8 cellular contexts compared by ENCODE assay signal in the genomic region with DNA sequence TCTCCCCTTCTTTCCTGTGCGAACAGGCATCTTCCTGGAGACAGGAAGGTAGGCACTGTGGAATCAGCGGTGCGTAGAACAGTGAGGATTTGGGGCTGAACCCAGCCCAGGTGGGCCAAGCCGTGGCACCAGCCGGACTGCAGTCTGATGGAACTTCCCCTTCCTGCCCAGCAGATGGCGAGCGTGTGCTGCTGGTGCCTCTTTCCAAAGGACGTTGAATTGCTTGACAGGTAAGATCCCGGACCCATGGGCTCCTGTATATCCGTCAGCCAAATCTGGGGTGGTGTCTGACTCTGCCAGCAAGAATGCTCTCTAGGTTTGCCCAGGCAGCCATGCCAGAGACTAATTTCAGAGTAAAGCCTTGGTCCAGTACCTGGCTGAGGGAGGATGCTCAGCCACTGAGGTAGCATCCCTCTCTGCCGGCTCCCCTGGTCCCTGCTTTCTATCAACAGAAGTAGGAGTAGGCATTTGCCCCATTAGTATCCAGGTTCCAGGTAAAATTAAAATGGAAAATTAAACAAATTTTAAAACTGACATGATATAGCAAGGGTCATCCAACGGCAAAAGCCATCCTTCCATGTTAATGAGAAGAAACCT. TPM values are rescaled to one million over a fixed set of nuclear protein-coding genes. Genes with fewer than 3 reads are reported as not detected.
DNase-seq lines count a peak whose midpoint lies in the region; ATAC-seq and TF ChIP-seq lines count a peak whose summit lies in the region.

No MANE protein-coding gene starts in this region.

- TF ChIP-seq CTCF in BJ (IDR thresholded peaks at IDR 0.05; ENCODE audit: insufficient read depth, low read depth, low read length) (peak; percentile 93), GM20000 (IDR thresholded peaks at IDR 0.05; ENCODE audit: extremely low read depth, missing control alignments) (peak; percentile 81), gastroesophageal sphincter (IDR thresholded peaks at IDR 0.05) (peak; percentile 67 to 94 (median 83)), prostate gland (IDR thresholded peaks at IDR 0.05) (peak; percentile 86 to 91 (median 87))

- no peaks in the 10 kb centered on the region for H3K4me1 Mint-ChIP-seq in activated T-cell treated with anti-CD3 and anti-CD28 coated beads, Interleukin-2, amount 50 U/mL, for 4 hours (ENCODE audit: low read depth)

- POLR2A ChIA-PET in BJ (lab: Charles Lee) = no interaction called here

- H3K9me3 ChIP-seq in gastroesophageal sphincter (no peaks in the 10 kb centered on the region), prostate gland (no peaks in the 10 kb centered on the region)

- intact Hi-C loops in prostate gland (cut with DNase I) = loop anchor here (1.0 kb wide), 1 partner anchor 62 kb away; no protein-coding TSS in a partner anchor

- TF ChIP-seq EP300 in gastroesophageal sphincter (IDR thresholded peaks at IDR 0.05) = no peak

- H3K36me3 ChIP-seq in BJ (ENCODE audit: control insufficient read depth, insufficient read depth, low read length) = no peaks in the 10 kb centered on the region
- no peaks in the 10 kb centered on the region for H3K36me3 ChIP-seq in gastroesophageal sphincter
- no peaks in the 10 kb centered on the region for H3K36me3 ChIP-seq in prostate gland

- H3K27me3 ChIP-seq in BJ (ENCODE audit: control insufficient read depth, insufficient read depth, low read length) (peaks cover 7% of the 10 kb centered on the region), gastroesophageal sphincter (peaks cover 17% of the 10 kb centered on the region), prostate gland (replicated peaks; ENCODE audit: insufficient read depth) (peaks cover 2% of the 10 kb centered on the region)

- peaks cover 28% of the 10 kb centered on the region for H3K27me3 Mint-ChIP-seq in activated T-cell treated with anti-CD3 and anti-CD28 coated beads, Interleukin-2, amount 50 U/mL, for 4 hours (ENCODE audit: low read depth)

- no peak overlapping the region for H3K4me3 ChIP-seq in BJ (ENCODE audit: low read depth, low read length)
- H3K4me3 ChIP-seq in gastroesophageal sphincter = no peak overlapping the region
- no peak overlapping the region for H3K4me3 ChIP-seq in prostate gland

- CTCF ChIA-PET in BJ (lab: Yijun Ruan, JAX) = interaction anchor here (0.5 to 11.3 kb wide), 29 partner anchors 9 to 643 kb away, joined by 3 to 174 read pairs (median 4); no protein-coding TSS in a partner anchor

- 20 to 80% methylated on average over 2 to 4 of the region's 12 CpGs for WGBS in gastroesophageal sphincter (ENCODE audit: low coverage in 1 of 2), 2 donors
- WGBS in prostate gland = 16% methylated on average over 12 of the region's 12 CpGs

- ATAC-seq in activated T-cell treated with anti-CD3 and anti-CD28 coated beads, Interleukin-2, amount 50 U/mL, for 4 hours = peak in 1 of 2 donors; percentile 46
- no peak for ATAC-seq in gastroesophageal sphincter
- ATAC-seq in GM18517 (IDR thresholded peaks at IDR 0.05; ENCODE audit: unreplicated experiment) = no peak
- ATAC-seq in HG03457 (IDR thresholded peaks at IDR 0.05; ENCODE audit: unreplicated experiment) = no peak

- H3K27ac ChIP-seq in gastroesophageal sphincter (no peak overlapping the region), prostate gland (no peak overlapping the region)

- TF ChIP-seq POLR2A in gastroesophageal sphincter (IDR thresholded peaks at IDR 0.05) (no peak), prostate gland (IDR thresholded peaks at IDR 0.05) (no peak)

- H3K4me1 ChIP-seq in gastroesophageal sphincter (no peaks in the 10 kb centered on the region), prostate gland (replicated peaks) (no peaks in the 10 kb centered on the region)

- H3K36me3 Mint-ChIP-seq in activated T-cell treated with anti-CD3 and anti-CD28 coated beads, Interleukin-2, amount 50 U/mL, for 4 hours (ENCODE audit: insufficient read depth) = no peaks in the 10 kb centered on the region

- DNase-seq in BJ (ENCODE audit: low read depth) (no peak), GM20000 (ENCODE audit: low spot score) (peak; percentile 79), NCI-H345 (lab: John Stamatoyannopoulos, UW) (peak; percentile 74), prostate gland (ENCODE audit: low spot score) (peak; percentile 46)
- DNase-seq in activated T-cell treated with anti-CD3 and anti-CD28 coated beads, Interleukin-2, amount 50 U/mL, for 4 hours = peak; percentile 11

- H3K9me3 Mint-ChIP-seq in activated T-cell treated with anti-CD3 and anti-CD28 coated beads, Interleukin-2, amount 50 U/mL, for 4 hours = no peaks in the 10 kb centered on the region

- no peak overlapping the region for H3K4me3 Mint-ChIP-seq in activated T-cell treated with anti-CD3 and anti-CD28 coated beads, Interleukin-2, amount 50 U/mL, for 4 hours

RNA-seq across cellular contexts. Expression of a gene that starts 21.1 kb away (rescaled TPM):
- not detected in 2 replicates for polyA plus RNA-seq in BJ (2011; rRNA removed)
- polyA minus RNA-seq in BJ (2011; rRNA and poly(A)+ RNA removed) = not detected in 2 replicates
- not detected for total RNA-seq in activated T-cell treated with anti-CD3 and anti-CD28 coated beads, Interleukin-2, amount 50 U/mL, for 4 hours
- total RNA-seq in gastroesophageal sphincter (10 to 100 TPM in 2 of 4 donors, 1 to 10 TPM in 2; 1.3 to 37.3 (median 6.8) TPM), prostate gland (under 1 TPM in 1 of 2 donors, not detected in 1; 0.68 TPM)
